ENCODE assay signal across 9 cellular contexts in genomic region chr1:183180213-183180612, GRCh38. TPM values are rescaled to one million over a fixed set of nuclear protein-coding genes. Genes with fewer than 3 reads are reported as not detected.
DNase-seq lines count a peak whose midpoint lies in the region; ATAC-seq and TF ChIP-seq lines count a peak whose summit lies in the region.
"Had no signal": no experiment of that assay in that cellular context is flagged by ENCODE, and none has a peak within 500 bp of the region (broad histone marks: within the 10 kb centered on the region; RNA-seq: fewer than 3 reads in every experiment).

No MANE protein-coding gene starts in this region.

- peak; percentile 54 to 79 (median 64) for ATAC-seq in heart left ventricle
- ATAC-seq in CD8-positive, alpha-beta T cell: no peak
- no peak for ATAC-seq in HG03280 (IDR thresholded peaks at IDR 0.05; ENCODE audit: unreplicated experiment)
- ATAC-seq in GM21381 (IDR thresholded peaks at IDR 0.05; ENCODE audit: unreplicated experiment): no peak

- H3K9me3 Mint-ChIP-seq in CD8-positive, alpha-beta T cell: no peaks in the 10 kb centered on the region
- H3K9me3 Mint-ChIP-seq in activated naive CD4-positive, alpha-beta T cell treated with anti-CD3 and anti-CD28 coated beads for 36 hours: no peaks in the 10 kb centered on the region
- H3K9me3 Mint-ChIP-seq: naive B cell had no signal

- TF ChIP-seq CTCF in heart left ventricle (IDR thresholded peaks at IDR 0.05): no peak
- TF ChIP-seq CTCF in suprapubic skin (IDR thresholded peaks at IDR 0.05): no peak
- no peak for TF ChIP-seq CTCF in CD8-positive, alpha-beta T cell (IDR thresholded peaks at IDR 0.05)

- peak overlapping the region; percentile 49 for H3K4me3 ChIP-seq in SK-N-MC
- peak overlapping the region in 2 of 12 donors; percentile 3 to 9 for H3K4me3 ChIP-seq in heart left ventricle
- no peak overlapping the region for H3K4me3 ChIP-seq in suprapubic skin
- no peak overlapping the region for H3K4me3 ChIP-seq in CD8-positive, alpha-beta T cell (ENCODE audit: low read depth, low read length)

- H3K4me3 Mint-ChIP-seq in CD8-positive, alpha-beta T cell: no peak overlapping the region
- H3K4me3 Mint-ChIP-seq in activated naive CD4-positive, alpha-beta T cell treated with anti-CD3 and anti-CD28 coated beads for 36 hours: no peak overlapping the region
- H3K4me3 Mint-ChIP-seq: naive B cell had no signal

- 2 to 14% (median 3%) methylated on average over 3 of the region's 3 CpGs for WGBS in heart left ventricle, 4 donors
- WGBS in suprapubic skin: 0% methylated on average over 3 of the region's 3 CpGs

- H3K4me1 Mint-ChIP-seq in CD8-positive, alpha-beta T cell (ENCODE audit: low read depth): peaks cover 7% of the 10 kb centered on the region
- peaks cover 11% of the 10 kb centered on the region for H3K4me1 Mint-ChIP-seq in activated naive CD4-positive, alpha-beta T cell treated with anti-CD3 and anti-CD28 coated beads for 36 hours (ENCODE audit: low read depth)

- H3K27ac ChIP-seq in SK-N-MC (peak overlapping the region; percentile 67; the same call in 1 of the 2 replicates), heart left ventricle (peak overlapping the region; percentile 33 to 82 (median 73)), suprapubic skin (peak overlapping the region; percentile 72)
- H3K27ac ChIP-seq in CD8-positive, alpha-beta T cell (ENCODE audit: low read depth, low read length): no peak overlapping the region

- H3K36me3 ChIP-seq in SK-N-MC (ENCODE audit: insufficient read depth, low read length) (no peaks in the 10 kb centered on the region), heart left ventricle (no peaks in the 10 kb centered on the region), suprapubic skin (no peaks in the 10 kb centered on the region)
- H3K36me3 ChIP-seq in CD8-positive, alpha-beta T cell (ENCODE audit: insufficient read depth, low read length): no peaks in the 10 kb centered on the region

- H3K9me3 ChIP-seq in SK-N-MC (ENCODE audit: low read depth, low read length) (no peaks in the 10 kb centered on the region), heart left ventricle (no peaks in the 10 kb centered on the region), suprapubic skin (no peaks in the 10 kb centered on the region)
- H3K9me3 ChIP-seq in CD8-positive, alpha-beta T cell (ENCODE audit: low read length): no peaks in the 10 kb centered on the region

- no peak overlapping the region for H3K27ac Mint-ChIP-seq in CD8-positive, alpha-beta T cell
- no peak overlapping the region for H3K27ac Mint-ChIP-seq in activated naive CD4-positive, alpha-beta T cell treated with anti-CD3 and anti-CD28 coated beads for 36 hours

- intact Hi-C loops in heart left ventricle (cut with DNase I): loop anchor here in 2 of 10 donors (5.0 kb wide), 2 partner anchors 33 to 43 kb away; no protein-coding TSS in a partner anchor
- intact Hi-C loops in CD8-positive, alpha-beta T cell (cut with DNase I, micrococcal nuclease): no loop called here
- intact Hi-C loops in activated naive CD4-positive, alpha-beta T cell treated with anti-CD3 and anti-CD28 coated beads for 36 hours (cut with micrococcal nuclease): loop anchor here (2.0 to 10.0 kb wide), 4 partner anchors 157 to 857 kb away; partner anchors contain the start of genes COLGALT2, LAMC1 and SMG7

- POLR2A ChIA-PET in CD8-positive, alpha-beta T cell (lab: Charles Lee): no interaction called here

- no peak for TF ChIP-seq EP300 in suprapubic skin (IDR thresholded peaks at IDR 0.05)

- H3K27me3 Mint-ChIP-seq in CD8-positive, alpha-beta T cell (ENCODE audit: low read depth): no peaks in the 10 kb centered on the region
- H3K27me3 Mint-ChIP-seq in activated naive CD4-positive, alpha-beta T cell treated with anti-CD3 and anti-CD28 coated beads for 36 hours (ENCODE audit: low read depth): peaks cover 6% of the 10 kb centered on the region

- DNase-seq in H4 (ENCODE audit: low spot score) (peak; percentile 88), SK-N-MC (ENCODE audit: low read depth, low spot score) (no peak), heart left ventricle (peak in 4 of 5 donors; percentile 45 to 72 (median 65)), suprapubic skin (ENCODE audit: low spot score in 2 of 2) (peak in 1 of 2 donors; percentile 68)
- no peak for DNase-seq in CD8-positive, alpha-beta T cell
- no peak for DNase-seq in activated naive CD4-positive, alpha-beta T cell treated with anti-CD3 and anti-CD28 coated beads for 36 hours
- DNase-seq: naive B cell had no signal

- H3K27me3 ChIP-seq in heart left ventricle (no peaks in the 10 kb centered on the region), suprapubic skin (no peaks in the 10 kb centered on the region)
- H3K27me3 ChIP-seq in CD8-positive, alpha-beta T cell (ENCODE audit: insufficient read depth, low read length): no peaks in the 10 kb centered on the region

- H3K36me3 Mint-ChIP-seq in CD8-positive, alpha-beta T cell: no peaks in the 10 kb centered on the region
- H3K36me3 Mint-ChIP-seq in activated naive CD4-positive, alpha-beta T cell treated with anti-CD3 and anti-CD28 coated beads for 36 hours (ENCODE audit: low read depth): no peaks in the 10 kb centered on the region
- H3K36me3 Mint-ChIP-seq: naive B cell had no signal

- TF ChIP-seq POLR2A in heart left ventricle (IDR thresholded peaks at IDR 0.05) (no peak), suprapubic skin (IDR thresholded peaks at IDR 0.05) (no peak)

- CTCF ChIA-PET in CD8-positive, alpha-beta T cell (lab: Charles Lee): no interaction called here
- CTCF ChIA-PET in activated naive CD4-positive, alpha-beta T cell treated with anti-CD3 and anti-CD28 coated beads for 36 hours (lab: Charles Lee): interaction anchor here (0.6 kb wide), 1 partner anchor 1100 kb away, joined by 3 read pairs; no protein-coding TSS in a partner anchor

- H3K9ac ChIP-seq in SK-N-MC (ENCODE audit: insufficient read length): peak overlapping the region; percentile 29

- H3K4me1 ChIP-seq in heart left ventricle (peaks cover 3 to 34% (median 20%) of the 10 kb centered on the region in 12 donors), suprapubic skin (peaks cover 34% of the 10 kb centered on the region)
- no peaks in the 10 kb centered on the region for H3K4me1 ChIP-seq in CD8-positive, alpha-beta T cell (ENCODE audit: insufficient read depth, low read length)

RNA-seq across cellular contexts. Expression of gene LAMC2, which starts 5.9 kb away (rescaled TPM):
- total RNA-seq in H4 (2014; rRNA removed; shearing (Covaris generic)): 0.10 TPM in 1 of 2 replicates, not detected in the other
- total RNA-seq in heart left ventricle (10 to 100 TPM in 1 of 9 donors, 1 to 10 TPM in 7, under 1 TPM in 1; 0.50 to 15.4 (median 1.5) TPM), suprapubic skin (10 to 100 TPM; 24.2 to 46.5 (median 35.5) TPM)
- polyA plus RNA-seq in heart left ventricle: 10 to 100 TPM in 1 of 2 donors, under 1 TPM in 1; 0.61 to 10.8 TPM
- total RNA-seq in CD8-positive, alpha-beta T cell: not detected
- total RNA-seq in activated naive CD4-positive, alpha-beta T cell treated with anti-CD3 and anti-CD28 coated beads for 36 hours: under 1 TPM in 1 of 2 experiments, not detected in 1; 0.05 TPM

Comparison
In these comparisons a context has a peak if more than half of its experiments do, and no peak if none do; other contexts are left out.
1. DNase-seq: peak in H4 (single experiment) and heart left ventricle (4 of 5); none in SK-N-MC (single experiment), CD8-positive, alpha-beta T cell (0 of 7) and activated naive CD4-positive, alpha-beta T cell treated with anti-CD3 and anti-CD28 coated beads for 36 hours (single experiment).
2. ATAC-seq: peak in heart left ventricle (4 of 4); none in CD8-positive, alpha-beta T cell (single experiment), HG03280 (single experiment) and GM21381 (single experiment).